Comparison of ENCODE assay signal across 1 cellular context in the genomic region with DNA sequence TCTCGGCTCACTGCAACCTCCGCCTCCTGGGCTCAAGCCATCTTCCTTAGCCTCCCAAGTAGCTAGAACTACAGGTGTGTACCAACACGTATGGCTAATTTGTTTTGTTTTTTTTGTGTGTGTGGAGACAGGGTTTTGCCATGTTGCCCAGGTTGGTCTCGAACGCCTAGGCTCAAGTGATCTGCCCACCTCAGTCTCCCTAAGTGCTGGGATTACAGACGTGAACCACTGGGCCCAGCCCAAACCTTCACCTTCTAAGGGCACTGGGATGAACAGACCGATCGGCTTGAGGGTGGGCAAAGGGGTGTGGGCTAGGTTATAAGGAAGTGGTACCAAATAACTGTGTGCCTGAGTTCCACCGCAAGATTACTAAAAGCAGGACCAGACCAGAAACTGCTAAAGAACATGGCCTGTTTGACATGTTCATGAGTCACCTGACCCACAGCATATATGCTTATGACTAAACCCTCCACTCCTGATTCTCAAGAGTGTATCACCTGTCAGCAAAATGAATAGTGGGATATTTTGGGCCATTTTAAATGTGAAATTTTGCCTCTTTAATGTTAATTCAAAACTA.
TF ChIP-seq lines count a peak whose summit lies in the region.

No MANE protein-coding gene starts in this region.

TF ChIP-seq in GM12878, 131 proteins besides CTCF, POLR2A, EP300 and RAD21 (continued from another document):
- TF ChIP-seq, protein P1, sequence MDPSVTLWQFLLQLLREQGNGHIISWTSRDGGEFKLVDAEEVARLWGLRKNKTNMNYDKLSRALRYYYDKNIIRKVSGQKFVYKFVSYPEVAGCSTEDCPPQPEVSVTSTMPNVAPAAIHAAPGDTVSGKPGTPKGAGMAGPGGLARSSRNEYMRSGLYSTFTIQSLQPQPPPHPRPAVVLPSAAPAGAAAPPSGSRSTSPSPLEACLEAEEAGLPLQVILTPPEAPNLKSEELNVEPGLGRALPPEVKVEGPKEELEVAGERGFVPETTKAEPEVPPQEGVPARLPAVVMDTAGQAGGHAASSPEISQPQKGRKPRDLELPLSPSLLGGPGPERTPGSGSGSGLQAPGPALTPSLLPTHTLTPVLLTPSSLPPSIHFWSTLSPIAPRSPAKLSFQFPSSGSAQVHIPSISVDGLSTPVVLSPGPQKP (IDR thresholded peaks at IDR 0.05; ENCODE audit: low read depth, low read length) = no peak
- TF ChIP-seq POLR2AphosphoS5 (IDR thresholded peaks at IDR 0.05; ENCODE audit: low read length) (no peak), ESRRA (IDR thresholded peaks at IDR 0.05; ENCODE audit: low read length) (no peak), KLF5 (IDR thresholded peaks at IDR 0.05; ENCODE audit: partially characterized antibody) (no peak), MEF2B (IDR thresholded peaks at IDR 0.05; ENCODE audit: partially characterized antibody, poor library complexity, severe bottlenecking) (no peak), PAX5 (IDR thresholded peaks at IDR 0.05; ENCODE audit: borderline replicate concordance, low read depth, low read length) (0 out of 2 replicates have a peak, but pooled peaks have one; percentile 35), GATAD2B (conservative IDR thresholded peaks at IDR 0.05; ENCODE audit: low read depth) (no peak), NR2F1 (conservative IDR thresholded peaks at IDR 0.05) (no peak), MTA2 (IDR thresholded peaks at IDR 0.05; ENCODE audit: low read depth) (peak; percentile 40; the same call in 1 of the 2 replicates)
- TF ChIP-seq, protein P2, sequence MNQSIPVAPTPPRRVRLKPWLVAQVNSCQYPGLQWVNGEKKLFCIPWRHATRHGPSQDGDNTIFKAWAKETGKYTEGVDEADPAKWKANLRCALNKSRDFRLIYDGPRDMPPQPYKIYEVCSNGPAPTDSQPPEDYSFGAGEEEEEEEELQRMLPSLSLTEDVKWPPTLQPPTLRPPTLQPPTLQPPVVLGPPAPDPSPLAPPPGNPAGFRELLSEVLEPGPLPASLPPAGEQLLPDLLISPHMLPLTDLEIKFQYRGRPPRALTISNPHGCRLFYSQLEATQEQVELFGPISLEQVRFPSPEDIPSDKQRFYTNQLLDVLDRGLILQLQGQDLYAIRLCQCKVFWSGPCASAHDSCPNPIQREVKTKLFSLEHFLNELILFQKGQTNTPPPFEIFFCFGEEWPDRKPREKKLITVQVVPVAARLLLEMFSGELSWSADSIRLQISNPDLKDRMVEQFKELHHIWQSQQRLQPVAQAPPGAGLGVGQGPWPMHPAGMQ (IDR thresholded peaks at IDR 0.05; ENCODE audit: borderline replicate concordance) = no peak
- TF ChIP-seq, protein P3, sequence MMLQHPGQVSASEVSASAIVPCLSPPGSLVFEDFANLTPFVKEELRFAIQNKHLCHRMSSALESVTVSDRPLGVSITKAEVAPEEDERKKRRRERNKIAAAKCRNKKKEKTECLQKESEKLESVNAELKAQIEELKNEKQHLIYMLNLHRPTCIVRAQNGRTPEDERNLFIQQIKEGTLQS (IDR thresholded peaks at IDR 0.05; ENCODE audit: borderline replicate concordance, extremely low read depth, low read depth, low read length) = no peak
- TF ChIP-seq, protein P4, sequence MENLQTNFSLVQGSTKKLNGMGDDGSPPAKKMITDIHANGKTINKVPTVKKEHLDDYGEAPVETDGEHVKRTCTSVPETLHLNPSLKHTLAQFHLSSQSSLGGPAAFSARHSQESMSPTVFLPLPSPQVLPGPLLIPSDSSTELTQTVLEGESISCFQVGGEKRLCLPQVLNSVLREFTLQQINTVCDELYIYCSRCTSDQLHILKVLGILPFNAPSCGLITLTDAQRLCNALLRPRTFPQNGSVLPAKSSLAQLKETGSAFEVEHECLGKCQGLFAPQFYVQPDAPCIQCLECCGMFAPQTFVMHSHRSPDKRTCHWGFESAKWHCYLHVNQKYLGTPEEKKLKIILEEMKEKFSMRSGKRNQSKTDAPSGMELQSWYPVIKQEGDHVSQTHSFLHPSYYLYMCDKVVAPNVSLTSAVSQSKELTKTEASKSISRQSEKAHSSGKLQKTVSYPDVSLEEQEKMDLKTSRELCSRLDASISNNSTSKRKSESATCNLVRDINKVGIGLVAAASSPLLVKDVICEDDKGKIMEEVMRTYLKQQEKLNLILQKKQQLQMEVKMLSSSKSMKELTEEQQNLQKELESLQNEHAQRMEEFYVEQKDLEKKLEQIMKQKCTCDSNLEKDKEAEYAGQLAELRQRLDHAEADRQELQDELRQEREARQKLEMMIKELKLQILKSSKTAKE (IDR thresholded peaks at IDR 0.05; ENCODE audit: low read depth, poor library complexity, severe bottlenecking) = peak; percentile 73
